Comparison of ENCODE assay signal across 1 cellular context in the genomic region with DNA sequence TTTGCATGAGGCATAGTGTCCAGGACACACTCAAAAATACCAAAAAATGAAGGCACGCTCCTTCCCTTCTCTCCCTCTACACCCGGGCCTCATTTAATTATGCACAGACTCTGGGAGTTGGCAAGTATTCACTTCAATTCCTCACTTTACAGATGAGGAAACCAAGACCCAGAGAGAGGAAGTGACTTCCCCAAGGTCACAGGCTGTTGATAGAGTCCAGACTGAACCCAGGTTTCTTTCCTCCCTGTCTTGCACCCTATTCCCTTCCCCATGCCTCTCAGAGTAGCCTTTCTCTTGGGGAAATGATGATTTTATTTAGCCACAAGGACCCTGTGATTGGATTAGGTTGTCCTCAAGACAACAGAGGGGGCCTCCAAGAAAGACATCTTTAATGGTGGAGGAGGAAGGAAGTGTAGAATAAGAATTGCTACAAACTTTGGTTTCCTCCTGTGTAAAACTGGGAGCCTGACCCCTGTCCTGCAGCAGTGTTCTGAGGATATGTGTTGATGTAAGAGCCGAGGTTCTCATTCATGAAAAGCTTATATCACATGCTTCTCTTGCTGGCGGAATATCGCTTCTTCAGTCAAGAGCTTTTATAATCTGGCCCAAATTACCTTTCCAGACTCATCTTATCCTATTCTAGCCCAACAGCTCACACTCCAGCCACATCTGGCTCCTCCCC.
TF ChIP-seq lines count a peak whose summit lies in the region.

No MANE protein-coding gene starts in this region.

TF ChIP-seq in IMR-90, 13 proteins besides CTCF, POLR2A, EP300 and RAD21 (continued from another document):
- no peak for TF ChIP-seq RFX5 (IDR thresholded peaks at IDR 0.05; ENCODE audit: low read depth, low read length)
